8 cellular contexts compared by ENCODE assay signal in the genomic region with DNA sequence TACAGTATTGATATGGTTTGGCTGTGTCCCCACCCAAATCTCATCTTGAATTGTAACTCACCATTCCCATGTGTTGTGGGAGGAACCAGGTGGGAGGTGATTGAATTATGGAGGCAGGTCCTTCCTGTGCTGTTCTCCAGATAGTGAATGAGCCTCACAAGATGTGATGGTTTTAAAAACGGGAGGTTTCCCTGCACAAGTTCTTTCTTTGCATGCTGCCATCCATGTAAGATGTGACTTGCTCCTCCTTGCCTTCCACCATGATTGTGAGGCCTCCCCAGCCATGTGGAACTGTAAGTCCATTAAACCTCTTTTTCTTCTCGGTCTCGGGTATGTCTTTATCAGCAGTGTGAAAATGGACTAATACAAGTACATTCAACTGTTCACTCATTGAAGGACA. TPM values are rescaled to one million over a fixed set of nuclear protein-coding genes. Genes with fewer than 3 reads are reported as not detected.
DNase-seq lines count a peak whose midpoint lies in the region; ATAC-seq, FAIRE-seq and TF ChIP-seq lines count a peak whose summit lies in the region.
"Not testable (repeated sequence)": the region's sequence is repeated elsewhere in the genome, so short reads cannot be mapped to it uniquely, and the experiment has no call there.

No MANE protein-coding gene starts in this region.

- not testable (repeated sequence) for H2AFZ ChIP-seq in K562 (ENCODE audit: low read depth, low read length)

- H3K27me3 Mint-ChIP-seq in CD4-positive, CD25-positive, alpha-beta regulatory T cell; activated T-helper 1 cell treated with anti-CD3 and anti-CD28 coated beads, Interleukin-12 subunit alpha, Interleukin-12 subunit beta, Interleukin-2, Interleukin-4 antibody, amounts not matched to agents 30 ng/mL and 10 ng/mL and 1 ng/mL, durations not matched to agents 14 hours and 24 hours and 36 hours (ENCODE audit: insufficient read depth); immature natural killer cell (ENCODE audit: low read depth in 3 of 3); natural killer cell (ENCODE audit: low read depth in 2 of 2); progenitor cell of endocrine pancreas: not testable (repeated sequence)

- peak overlapping the region in 1 of 3 donors; percentile 96 for H3K27ac Mint-ChIP-seq in CD4-positive, CD25-positive, alpha-beta regulatory T cell
- not testable (repeated sequence) for H3K27ac Mint-ChIP-seq in activated T-helper 1 cell treated with anti-CD3 and anti-CD28 coated beads, Interleukin-12 subunit alpha, Interleukin-12 subunit beta, Interleukin-2, Interleukin-4 antibody, amounts not matched to agents 30 ng/mL and 10 ng/mL and 1 ng/mL, durations not matched to agents 14 hours and 24 hours and 36 hours; progenitor cell of endocrine pancreas
- H3K27ac Mint-ChIP-seq in immature natural killer cell (peak overlapping the region in 2 of 6 donors; percentile 30 to 32), natural killer cell (peak overlapping the region in 1 of 2 donors; percentile 94)

- not testable (repeated sequence) for ATAC-seq in CD4-positive, CD25-positive, alpha-beta regulatory T cell (ENCODE audit: low read depth in 2 of 2); K562; natural killer cell

- H3K4me1 Mint-ChIP-seq in CD4-positive, CD25-positive, alpha-beta regulatory T cell, result peaks cover 26 to 54% (median 38%) of the 10 kb centered on the region in 4 donors
- H3K4me1 Mint-ChIP-seq in activated T-helper 1 cell treated with anti-CD3 and anti-CD28 coated beads, Interleukin-12 subunit alpha, Interleukin-12 subunit beta, Interleukin-2, Interleukin-4 antibody, amounts not matched to agents 30 ng/mL and 10 ng/mL and 1 ng/mL, durations not matched to agents 14 hours and 24 hours and 36 hours (ENCODE audit: low read depth), result peaks cover 48% of the 10 kb centered on the region
- H3K4me1 Mint-ChIP-seq in immature natural killer cell (peaks cover 28 to 59% of the 10 kb centered on the region in 2 donors), natural killer cell (peaks cover 30 to 49% of the 10 kb centered on the region in 2 donors), progenitor cell of endocrine pancreas (ENCODE audit: low read depth) (peaks cover 15% of the 10 kb centered on the region)

- not testable (repeated sequence) for H3K4me3 ChIP-seq in CD4-positive, CD25-positive, alpha-beta regulatory T cell (ENCODE audit: low read depth, low read length); HEK293 (ENCODE audit: low read depth, low read length); K562

- TF ChIP-seq CTCF in HEK293 (tag by site-specific recombination; IDR thresholded peaks at IDR 0.05); VCaP (conservative IDR thresholded peaks at IDR 0.05); K562 (IDR thresholded peaks at IDR 0.05 in 2 of 3, conservative IDR thresholded peaks at IDR 0.05 in 1 of 3; ENCODE audit: insufficient read depth in 2 of 3, low read depth in 1 of 3, low read length in 3 of 3); natural killer cell (IDR thresholded peaks at IDR 0.05); progenitor cell of endocrine pancreas (IDR thresholded peaks at IDR 0.05; ENCODE audit: unreplicated experiment): not testable (repeated sequence)

- not testable (repeated sequence) for TF ChIP-seq EP300 in K562 (IDR thresholded peaks at IDR 0.05; ENCODE audit: low read length)

- H3K36me3 Mint-ChIP-seq in CD4-positive, CD25-positive, alpha-beta regulatory T cell, result peaks cover 11% of the 10 kb centered on the region
- not testable (repeated sequence) for H3K36me3 Mint-ChIP-seq in activated T-helper 1 cell treated with anti-CD3 and anti-CD28 coated beads, Interleukin-12 subunit alpha, Interleukin-12 subunit beta, Interleukin-2, Interleukin-4 antibody, amounts not matched to agents 30 ng/mL and 10 ng/mL and 1 ng/mL, durations not matched to agents 14 hours and 24 hours and 36 hours (ENCODE audit: low read depth); immature natural killer cell; natural killer cell
- H3K36me3 Mint-ChIP-seq in progenitor cell of endocrine pancreas (ENCODE audit: insufficient read depth), result peaks cover 28% of the 10 kb centered on the region

- CTCF ChIA-PET in HEK293 (lab: Yijun Ruan, JAX); K562 (lab: Yijun Ruan, JAX; ENCODE audit: low intra/inter-chr PET ratio): not testable (repeated sequence)

- not testable (repeated sequence) for H3K9me3 ChIP-seq in CD4-positive, CD25-positive, alpha-beta regulatory T cell (ENCODE audit: control insufficient read depth in 2 of 2, low read length in 2 of 2); HEK293 (ENCODE audit: control insufficient read depth, insufficient read depth, low read depth, low read length); K562 (replicated peaks; ENCODE audit: control insufficient read depth, insufficient read depth, low read depth, low read length)

- BruUV-seq in K562 (replicated peaks; lab: Mats Ljungman, UMichigan), result not testable (repeated sequence)

- H3K9me3 Mint-ChIP-seq in CD4-positive, CD25-positive, alpha-beta regulatory T cell; activated T-helper 1 cell treated with anti-CD3 and anti-CD28 coated beads, Interleukin-12 subunit alpha, Interleukin-12 subunit beta, Interleukin-2, Interleukin-4 antibody, amounts not matched to agents 30 ng/mL and 10 ng/mL and 1 ng/mL, durations not matched to agents 14 hours and 24 hours and 36 hours; immature natural killer cell; natural killer cell: not testable (repeated sequence)
- H3K9me3 Mint-ChIP-seq in progenitor cell of endocrine pancreas (ENCODE audit: low read depth), result peaks cover 17% of the 10 kb centered on the region

- intact Hi-C loops in activated T-helper 1 cell treated with anti-CD3 and anti-CD28 coated beads, Interleukin-12 subunit alpha, Interleukin-12 subunit beta, Interleukin-2, Interleukin-4 antibody, amounts not matched to agents 30 ng/mL and 10 ng/mL and 1 ng/mL, durations not matched to agents 14 hours and 24 hours and 36 hours (cut with micrococcal nuclease), result loop anchor here (5.0 kb wide), 3 partner anchors 518 to 727 kb away; a partner anchor contains a TSS
- intact Hi-C loops in K562 (cut with micrococcal nuclease), result not testable (repeated sequence)
- intact Hi-C loops in natural killer cell (cut with micrococcal nuclease), result loop anchor here (5.0 to 10.0 kb wide), 3 partner anchors 82 to 689 kb away; a partner anchor contains a TSS

- not testable (repeated sequence) for H3K9me1 ChIP-seq in K562 (ENCODE audit: control insufficient read depth, insufficient read depth, low read length)

- peaks cover 43% of the 10 kb centered on the region for H3K79me2 ChIP-seq in K562 (ENCODE audit: control insufficient read depth, insufficient read depth, low read length)

- peak overlapping the region; percentile 41 to 95 (median 78) for H3K4me3 Mint-ChIP-seq in CD4-positive, CD25-positive, alpha-beta regulatory T cell
- H3K4me3 Mint-ChIP-seq in activated T-helper 1 cell treated with anti-CD3 and anti-CD28 coated beads, Interleukin-12 subunit alpha, Interleukin-12 subunit beta, Interleukin-2, Interleukin-4 antibody, amounts not matched to agents 30 ng/mL and 10 ng/mL and 1 ng/mL, durations not matched to agents 14 hours and 24 hours and 36 hours, result peak overlapping the region; percentile 92
- H3K4me3 Mint-ChIP-seq in immature natural killer cell (peak overlapping the region in 3 of 5 donors; percentile 94 to 96 (median 94)), natural killer cell (peak overlapping the region; percentile 94), progenitor cell of endocrine pancreas (ENCODE audit: low read depth) (peak overlapping the region; percentile 19)

- FAIRE-seq in K562 (lab: Jason Lieb, UNC), result not testable (repeated sequence)

- in situ Hi-C loops in K562 (cut with MboI), result not testable (repeated sequence)

- H3K27me3 ChIP-seq in CD4-positive, CD25-positive, alpha-beta regulatory T cell (ENCODE audit: control insufficient read depth, insufficient read depth, low read length); K562 (ENCODE audit: control insufficient read depth in 2 of 2, insufficient read depth in 2 of 2, low read length in 2 of 2): not testable (repeated sequence)

- not testable (repeated sequence) for H3K27ac ChIP-seq in CD4-positive, CD25-positive, alpha-beta regulatory T cell (ENCODE audit: insufficient read depth, low read length, poor library complexity, severe bottlenecking); HEK293 (ENCODE audit: extremely low read depth, low read depth, low read length); K562 (ENCODE audit: extremely low read depth, low read depth, low read length)
- H3K27ac ChIP-seq in VCaP, result peak overlapping the region; percentile 88; the same call in 1 of the 2 replicates

- TF ChIP-seq RAD21 in K562 (CRISPR knock-in tag; conservative IDR thresholded peaks at IDR 0.05 in 1 of 2, IDR thresholded peaks at IDR 0.05 in 1 of 2), result not testable (repeated sequence)

- peaks cover 21% of the 10 kb centered on the region for H3K4me1 ChIP-seq in CD4-positive, CD25-positive, alpha-beta regulatory T cell (ENCODE audit: control insufficient read depth, insufficient read depth, low read length, poor library complexity, severe bottlenecking)
- not testable (repeated sequence) for H3K4me1 ChIP-seq in HEK293 (ENCODE audit: control insufficient read depth, insufficient read depth, low read length)
- H3K4me1 ChIP-seq in K562 (replicated peaks in 1 of 2; ENCODE audit: control insufficient read depth in 2 of 2, insufficient read depth in 2 of 2, low read length in 2 of 2), result peaks cover 9 to 11% of the 10 kb centered on the region in 2 experiments; a peak in 4 of 5 replicates

- not testable (repeated sequence) for H3K9ac ChIP-seq in K562 (ENCODE audit: insufficient read depth in 1 of 2, low read depth in 2 of 2, low read length in 2 of 2)

- WGBS in K562 (ENCODE audit: insufficient coverage, low coverage, missing lambda C conversion rate), result 93% methylated on average over 3 of the region's 3 CpGs

- DNase-seq in CD4-positive, CD25-positive, alpha-beta regulatory T cell; activated T-helper 1 cell treated with anti-CD3 and anti-CD28 coated beads, Interleukin-12 subunit alpha, Interleukin-12 subunit beta, Interleukin-2, Interleukin-4 antibody, amounts not matched to agents 30 ng/mL and 10 ng/mL and 1 ng/mL, durations not matched to agents 14 hours and 24 hours and 36 hours (ENCODE audit: low spot score); K562 (ENCODE audit: extremely low read depth in 1 of 4, low spot score in 3 of 4); immature natural killer cell; natural killer cell; progenitor cell of endocrine pancreas (ENCODE audit: low spot score, unreplicated experiment): not testable (repeated sequence)

- POLR2A ChIA-PET in HEK293 (lab: Yijun Ruan, JAX); K562 (lab: Yijun Ruan, JAX): not testable (repeated sequence)

- H4K20me1 ChIP-seq in K562 (replicated peaks; ENCODE audit: control insufficient read depth, insufficient read depth, low read length), result not testable (repeated sequence)

- not testable (repeated sequence) for H3K4me2 ChIP-seq in K562 (ENCODE audit: insufficient read depth, low read length)

- H3K36me3 ChIP-seq in CD4-positive, CD25-positive, alpha-beta regulatory T cell (ENCODE audit: control insufficient read depth, insufficient read depth, low read length); K562 (ENCODE audit: control insufficient read depth, insufficient read depth, low read length): not testable (repeated sequence)
- H3K36me3 ChIP-seq in HEK293 (ENCODE audit: control insufficient read depth in 2 of 2, insufficient read depth in 1 of 2, low read length in 2 of 2), result peaks cover 4 to 12% of the 10 kb centered on the region in 2 experiments; a peak in 2 of 3 replicates

- not testable (repeated sequence) for TF ChIP-seq POLR2A in K562 (conservative IDR thresholded peaks at IDR 0.05)

RNA-seq across cellular contexts. Expression of a gene that starts 2.0 kb away (rescaled TPM):
- total RNA-seq in CD4-positive, CD25-positive, alpha-beta regulatory T cell, result 16.7 TPM
- polyA plus RNA-seq in CD4-positive, CD25-positive, alpha-beta regulatory T cell, result 10 to 100 TPM; 12.6 to 26.8 (median 16.2) TPM
- total RNA-seq in activated T-helper 1 cell treated with anti-CD3 and anti-CD28 coated beads, Interleukin-12 subunit alpha, Interleukin-12 subunit beta, Interleukin-2, Interleukin-4 antibody, amounts not matched to agents 30 ng/mL and 10 ng/mL and 1 ng/mL, durations not matched to agents 14 hours and 24 hours and 36 hours, result 14.4 and 17.9 TPM in 2 replicates
- total RNA-seq in K562 (2011; cell fraction: chromatin; rRNA removed; ENCODE audit: low replicate concordance), result 14.3 and 15.6 TPM in 2 replicates
- total RNA-seq in K562 (2011; cell fraction: nucleolus; rRNA removed), result 9.2 and 9.3 TPM in 2 replicates
- total RNA-seq in K562 (2011; cell fraction: nucleoplasm; rRNA removed), result 10.2 and 21.3 TPM in 2 replicates
- total RNA-seq in K562 (2014; rRNA removed) (3.2 and 4.0 TPM in 2 replicates), K562 (2014; rRNA removed; fragmentation: Illumina TruSeq; extraction: Trizol) (9.3 and 10.4 TPM in 2 replicates), K562 (2015; rRNA removed; fragmentation: Illumina TruSeq; extraction: Trizol) (5.4 and 6.1 TPM in 2 replicates), K562 (2021) (9.2 and 9.9 TPM in 2 replicates), natural killer cell (10 to 100 TPM; 24.7 to 28.7 (median 25.0) TPM), progenitor cell of endocrine pancreas (19.6 and 21.7 TPM in 2 replicates)
- polyA plus RNA-seq in K562 (2011; rRNA removed) (14.6 and 15.4 TPM in 2 replicates), K562 (2014; fragmentation: Illumina TruSeq; extraction: Trizol) (6.7 and 6.9 TPM in 2 replicates), K562 (2014; fragmentation: Nextera tagmentation; extraction: Ambion mirVana) (10 to 100 TPM; 37.1 to 37.2 TPM), K562 (2014; rRNA removed) (12.5 and 12.6 TPM in 2 replicates), immature natural killer cell (10 to 100 TPM; 13.6 to 20.9 (median 20.0) TPM)
- polyA plus RNA-seq in K562 (2011; cell fraction: cytosol; rRNA removed), result 13.6 and 14.3 TPM in 2 replicates
- polyA plus RNA-seq in K562 (2011; cell fraction: nucleus; rRNA removed), result 10.4 and 11.8 TPM in 2 replicates
- polyA plus RNA-seq in K562 (2012), result 9.3 and 11.3 TPM in 2 replicates
- 9.8 and 13.3 TPM in 2 replicates for polyA minus RNA-seq in K562 (2011; rRNA and poly(A)+ RNA removed)
- polyA minus RNA-seq in K562 (2011; cell fraction: cytosol; rRNA and poly(A)+ RNA removed), result 3.3 and 7.7 TPM in 2 replicates
- polyA minus RNA-seq in K562 (2011; cell fraction: nucleus; rRNA and poly(A)+ RNA removed), result 7.3 and 8.2 TPM in 2 replicates

RNA-seq across cellular contexts. Expression of a gene that starts 2.1 kb away (rescaled TPM):
- 3.5 TPM for total RNA-seq in CD4-positive, CD25-positive, alpha-beta regulatory T cell
- polyA plus RNA-seq in CD4-positive, CD25-positive, alpha-beta regulatory T cell, result 1 to 10 TPM; 2.2 to 3.7 (median 3.1) TPM
- 14.7 and 16.2 TPM in 2 replicates for total RNA-seq in activated T-helper 1 cell treated with anti-CD3 and anti-CD28 coated beads, Interleukin-12 subunit alpha, Interleukin-12 subunit beta, Interleukin-2, Interleukin-4 antibody, amounts not matched to agents 30 ng/mL and 10 ng/mL and 1 ng/mL, durations not matched to agents 14 hours and 24 hours and 36 hours
- total RNA-seq in K562 (2011; cell fraction: chromatin; rRNA removed; ENCODE audit: low replicate concordance), result 11.9 and 17.6 TPM in 2 replicates
- 9.2 and 10.3 TPM in 2 replicates for total RNA-seq in K562 (2011; cell fraction: nucleolus; rRNA removed)
- total RNA-seq in K562 (2011; cell fraction: nucleoplasm; rRNA removed), result 9.9 and 15.2 TPM in 2 replicates
- total RNA-seq in K562 (2014; rRNA removed) (14.4 and 16.1 TPM in 2 replicates), K562 (2014; rRNA removed; fragmentation: Illumina TruSeq; extraction: Trizol) (10.5 TPM in 2 replicates), K562 (2015; rRNA removed; fragmentation: Illumina TruSeq; extraction: Trizol) (8.8 and 9.3 TPM in 2 replicates), K562 (2021) (10.3 and 12.7 TPM in 2 replicates), natural killer cell (1 to 10 TPM; 4.2 to 5.6 (median 5.4) TPM), progenitor cell of endocrine pancreas (13.1 and 14.4 TPM in 2 replicates)
- polyA plus RNA-seq in K562 (2011; rRNA removed) (9.4 and 11.1 TPM in 2 replicates), K562 (2014; fragmentation: Illumina TruSeq; extraction: Trizol) (10.1 TPM in 2 replicates), K562 (2014; fragmentation: Nextera tagmentation; extraction: Ambion mirVana) (1 to 10 TPM; 1.7 to 2.1 TPM), K562 (2014; rRNA removed) (11.8 and 12.0 TPM in 2 replicates), immature natural killer cell (1 to 10 TPM; 2.4 to 6.4 (median 3.5) TPM)
- 6.2 and 9.2 TPM in 2 replicates for polyA plus RNA-seq in K562 (2011; cell fraction: cytosol; rRNA removed)
- polyA plus RNA-seq in K562 (2011; cell fraction: nucleus; rRNA removed), result 5.5 and 7.9 TPM in 2 replicates
- polyA plus RNA-seq in K562 (2012), result 6.1 and 10.2 TPM in 2 replicates
- 10.3 and 12.6 TPM in 2 replicates for polyA minus RNA-seq in K562 (2011; rRNA and poly(A)+ RNA removed)
- polyA minus RNA-seq in K562 (2011; cell fraction: cytosol; rRNA and poly(A)+ RNA removed), result 7.9 and 11.0 TPM in 2 replicates
- 5.4 and 13.8 TPM in 2 replicates for polyA minus RNA-seq in K562 (2011; cell fraction: nucleus; rRNA and poly(A)+ RNA removed)

Comparison
In these comparisons a context has a peak if more than half of its experiments do, and no peak if none do; other contexts are left out.
1. H3K4me3 Mint-ChIP-seq: peak in every context shown above with its lines; median percentile 94 in immature natural killer cell; 94 in natural killer cell; 92 in activated T-helper 1 cell treated with anti-CD3 and anti-CD28 coated beads, Interleukin-12 subunit alpha, Interleukin-12 subunit beta, Interleukin-2, Interleukin-4 antibody, amounts not matched to agents 30 ng/mL and 10 ng/mL and 1 ng/mL, durations not matched to agents 14 hours and 24 hours and 36 hours; 78 in CD4-positive, CD25-positive, alpha-beta regulatory T cell; 19 in progenitor cell of endocrine pancreas.